ENCODE assay signal across 8 cellular contexts in the genomic region with DNA sequence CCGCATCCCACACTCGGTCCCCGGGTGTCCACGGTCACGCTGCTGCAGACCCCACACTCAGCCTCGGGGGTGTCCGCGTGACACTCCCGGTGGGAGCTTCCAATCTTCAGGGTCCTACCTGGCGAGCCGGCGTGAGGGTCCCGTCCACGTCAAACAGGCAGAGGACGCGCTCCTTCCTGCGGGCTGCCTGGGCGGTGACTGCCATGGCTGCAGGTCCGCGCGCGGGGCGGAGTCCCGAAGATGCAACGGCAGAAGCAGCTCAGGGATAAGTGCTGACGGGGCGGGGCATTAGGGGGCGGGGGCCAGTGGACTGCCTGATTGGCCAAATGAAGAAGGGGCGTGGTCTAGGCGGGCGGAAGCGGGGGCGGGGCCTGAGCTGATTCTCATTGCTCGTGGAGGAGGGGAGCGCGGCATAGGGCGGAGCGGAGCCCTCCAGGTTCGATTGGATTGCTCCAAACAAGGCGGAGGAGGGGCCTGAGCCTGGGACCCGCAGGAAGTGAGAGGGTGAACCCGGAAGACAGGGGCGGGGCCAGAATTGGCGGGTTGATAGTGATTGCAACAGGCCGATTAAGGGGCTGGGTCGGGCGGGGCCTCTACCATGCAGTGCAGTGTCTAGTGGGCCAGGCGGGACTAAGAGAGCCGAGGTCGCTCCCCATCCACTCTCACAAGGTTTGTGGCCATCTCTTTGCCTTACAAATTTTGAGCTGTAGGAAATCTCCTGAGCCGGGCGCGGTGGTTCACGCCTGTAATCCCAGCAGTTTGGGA. TPM values are rescaled to one million over a fixed set of nuclear protein-coding genes. Genes with fewer than 3 reads are reported as not detected.
A peak's percentile ranks its signal among the peaks of the same experiment; 100 is the strongest.
DNase-seq lines count a peak whose midpoint lies in the region; TF ChIP-seq lines count a peak whose summit lies in the region.

A gene (minus strand): TSS at position 240 of the 765 bp plus-strand sequence. CDS start 35 bp downstream, at position 205.

- H3K9ac ChIP-seq in SK-N-MC (ENCODE audit: insufficient read length), result peak within 1 kb of the TSS; percentile 78

- peaks cover 6% of the 10 kb centered on the region for H3K36me3 Mint-ChIP-seq in HFFc6 (ENCODE audit: low read depth)
- peaks cover 10% of the 10 kb centered on the region for H3K36me3 Mint-ChIP-seq in activated naive CD4-positive, alpha-beta T cell treated with anti-CD3 and anti-CD28 coated beads, Interleukin-2, amount 10 ng/mL, durations not matched to agents 7 days and 5 days

- H3K36me3 ChIP-seq in SK-N-MC (ENCODE audit: insufficient read depth, low read length), result no peaks in the 10 kb centered on the region

- H3K9me3 ChIP-seq in SK-N-MC (ENCODE audit: low read depth, low read length), result no peaks in the 10 kb centered on the region

- CTCF ChIA-PET in activated naive CD4-positive, alpha-beta T cell treated with anti-CD3 and anti-CD28 coated beads, Interleukin-2, amount 10 ng/mL, durations not matched to agents 7 days and 5 days (lab: Charles Lee), result interaction anchor here (1.0 to 2.7 kb wide), 8 partner anchors 8 to 157 kb away, joined by 3 to 10 read pairs (median 5); no protein-coding TSS in a partner anchor

- H3K4me3 ChIP-seq in NB4 (ENCODE audit: low read depth, low read length) (peak within 1 kb of the TSS; percentile 78), SK-N-MC (peak within 1 kb of the TSS; percentile 95)

- DNase-seq in GM04503 (ENCODE audit: low read depth) (peak; percentile 95), HFFc6 (peak; percentile 99), NB4 (ENCODE audit: low read depth) (peak; percentile 99), SK-N-MC (ENCODE audit: low read depth, low spot score) (peak; percentile 96), germinal center (ENCODE audit: low spot score) (peak; percentile 99), non-pigmented ciliary epithelial cell (ENCODE audit: low read depth) (peak; percentile 97), superior temporal gyrus (ENCODE audit: extremely low spot score) (peak; percentile 99)
- peak; percentile 100 for DNase-seq in activated naive CD4-positive, alpha-beta T cell treated with anti-CD3 and anti-CD28 coated beads, Interleukin-2, amount 10 ng/mL, durations not matched to agents 7 days and 5 days

- H3K4me3 Mint-ChIP-seq in HFFc6, result peak within 1 kb of the TSS; percentile 96
- H3K4me3 Mint-ChIP-seq in activated naive CD4-positive, alpha-beta T cell treated with anti-CD3 and anti-CD28 coated beads, Interleukin-2, amount 10 ng/mL, durations not matched to agents 7 days and 5 days, result peak within 1 kb of the TSS; percentile 90

- H3K4me1 Mint-ChIP-seq in HFFc6 (ENCODE audit: low read depth), result peaks cover 16% of the 10 kb centered on the region
- peaks cover 29% of the 10 kb centered on the region for H3K4me1 Mint-ChIP-seq in activated naive CD4-positive, alpha-beta T cell treated with anti-CD3 and anti-CD28 coated beads, Interleukin-2, amount 10 ng/mL, durations not matched to agents 7 days and 5 days

- peaks cover 3% of the 10 kb centered on the region; the same call in 1 of the 2 replicates for H3K27me3 Mint-ChIP-seq in HFFc6 (ENCODE audit: insufficient read depth)
- H3K27me3 Mint-ChIP-seq in activated naive CD4-positive, alpha-beta T cell treated with anti-CD3 and anti-CD28 coated beads, Interleukin-2, amount 10 ng/mL, durations not matched to agents 7 days and 5 days, result no peaks in the 10 kb centered on the region

- TF ChIP-seq POLR2A in NB4 (IDR thresholded peaks at IDR 0.05; ENCODE audit: extremely low read depth, insufficient read length), result peak; percentile 51

- peak within 1 kb of the TSS; percentile 86 for H3K27ac Mint-ChIP-seq in HFFc6
- H3K27ac Mint-ChIP-seq in activated naive CD4-positive, alpha-beta T cell treated with anti-CD3 and anti-CD28 coated beads, Interleukin-2, amount 10 ng/mL, durations not matched to agents 7 days and 5 days, result peak within 1 kb of the TSS; percentile 87

- peak within 1 kb of the TSS; percentile 42; the same call in 1 of the 2 replicates for H3K27ac ChIP-seq in SK-N-MC

- H3K9me3 Mint-ChIP-seq in HFFc6, result no peaks in the 10 kb centered on the region
- H3K9me3 Mint-ChIP-seq in activated naive CD4-positive, alpha-beta T cell treated with anti-CD3 and anti-CD28 coated beads, Interleukin-2, amount 10 ng/mL, durations not matched to agents 7 days and 5 days, result no peaks in the 10 kb centered on the region

- no peak for TF ChIP-seq CTCF in HFFc6 (IDR thresholded peaks at IDR 0.05)
- no peak for TF ChIP-seq CTCF in NB4 (IDR thresholded peaks at IDR 0.05; ENCODE audit: low read depth, low read length)

RNA-seq across cellular contexts. Expression of the gene that starts here (rescaled TPM):
- 10 to 100 TPM; 60.1 to 69.2 (median 64.8) TPM for total RNA-seq in HFFc6 (2021; fragmentation: NEBNext Ultra II Directional; extraction: Animal tissue kit (Norgen Biotek cat#: 25700))

Comparison
In these comparisons a context has a peak if more than half of its experiments do, and no peak if none do; other contexts are left out.
1. Peak in every context shown above with its lines: DNase-seq, H3K4me3 ChIP-seq and H3K27ac ChIP-seq.